Comparison of ENCODE assay signal across 8 cellular contexts in the genomic region with DNA sequence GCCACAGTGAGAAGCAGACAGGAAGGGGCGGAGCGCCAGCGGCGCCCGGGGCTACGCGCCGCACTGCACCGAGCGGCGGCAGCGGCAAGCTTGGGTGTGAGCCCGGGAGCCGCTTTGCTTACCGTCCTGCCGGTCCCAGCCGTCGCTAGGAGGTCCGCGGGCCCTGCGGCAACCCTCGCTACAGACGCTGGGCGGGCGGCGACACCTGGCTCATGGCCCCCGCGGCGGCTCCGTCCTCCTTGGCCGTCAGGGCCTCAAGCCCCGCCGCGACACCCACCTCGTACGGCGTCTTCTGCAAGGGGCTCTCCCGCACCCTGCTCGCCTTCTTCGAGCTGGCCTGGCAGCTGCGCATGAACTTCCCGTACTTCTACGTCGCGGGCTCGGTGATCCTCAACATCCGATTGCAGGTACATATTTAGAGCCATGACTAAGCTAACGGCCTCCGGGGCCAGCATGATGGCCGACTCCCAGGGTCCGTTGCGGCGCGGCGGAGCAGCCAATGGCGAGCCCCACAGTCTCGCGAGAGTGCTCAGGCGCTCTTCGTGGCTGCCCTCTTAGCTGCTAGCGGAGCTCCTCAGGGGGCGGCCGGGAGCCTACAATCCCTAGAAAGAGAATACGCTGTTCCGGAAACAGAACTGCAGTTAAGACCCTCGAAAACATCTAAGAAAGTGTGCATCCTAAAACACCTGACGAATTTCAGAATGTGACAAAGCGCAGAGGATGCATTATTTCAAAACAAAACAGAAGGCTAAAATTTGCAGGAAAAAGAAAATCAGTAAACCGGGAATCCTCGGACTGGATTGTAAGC. TPM values are rescaled to one million over a fixed set of nuclear protein-coding genes. Genes with fewer than 3 reads are reported as not detected.
DNase-seq lines count a peak whose midpoint lies in the region; ATAC-seq and TF ChIP-seq lines count a peak whose summit lies in the region.

SMIM10L1 (plus strand) TSS at position 50 of the 808 bp plus-strand sequence; CDS start at position 213, 163 bp downstream.

- no CpG with 5 or more reads among the region's 70 CpGs for WGBS in H9 (ENCODE audit: extremely low coverage, insufficient read length, low lambda C conversion rate)

- H3K36me3 Mint-ChIP-seq in H9 (ENCODE audit: insufficient read depth in 1 of 3, low read depth in 3 of 3) (peaks cover 10 to 29% (median 25%) of the 10 kb centered on the region in 3 experiments; a peak in 6 of 7 replicates), natural killer cell (no peaks in the 10 kb centered on the region)

- H3K14ac ChIP-seq in H9 (ENCODE audit: insufficient read depth, low read length): peak within 1 kb of the TSS; percentile 100

- peak within 1 kb of the TSS; percentile 59 for H3K56ac ChIP-seq in H9 (ENCODE audit: insufficient read length, low read depth, low read length)

- peak within 1 kb of the TSS; percentile 84 for H3K27ac ChIP-seq in H9 (ENCODE audit: insufficient read length, low read depth, low read length)

- H4K8ac ChIP-seq in H9 (replicated peaks; ENCODE audit: insufficient read length, low read depth, low read length): peak within 1 kb of the TSS; percentile 90

- peak within 1 kb of the TSS; percentile 72 for H2AFZ ChIP-seq in H9 (ENCODE audit: low read length)

- H3K9me3 ChIP-seq in ES-I3 (ENCODE audit: control insufficient read depth, insufficient read depth, low read length) (no peaks in the 10 kb centered on the region), H9 (ENCODE audit: control insufficient read depth, low read depth, low read length) (no peaks in the 10 kb centered on the region)

- no peak within 1 kb of the TSS for H3T11ph ChIP-seq in H9 (ENCODE audit: low read length)

- H3K18ac ChIP-seq in H9 (ENCODE audit: insufficient read length, low read depth, low read length): peak within 1 kb of the TSS; percentile 100

- H3K4me3 ChIP-seq in fibroblast of pulmonary artery (replicated peaks; ENCODE audit: low read depth, low read length): peak within 1 kb of the TSS; percentile 93

- peaks cover 5% of the 10 kb centered on the region for H3K79me1 ChIP-seq in H9 (ENCODE audit: insufficient read depth, low read depth, low read length, poor library complexity, severe bottlenecking)

- H3K4me1 Mint-ChIP-seq in H9 (peaks cover 34 to 39% of the 10 kb centered on the region in 2 experiments), natural killer cell (peaks cover 68 to 72% of the 10 kb centered on the region in 2 donors)

- no peak within 1 kb of the TSS for H4K91ac ChIP-seq in H9 (ENCODE audit: insufficient read length, low read depth, low read length)

- H3K36me3 ChIP-seq in ES-I3 (ENCODE audit: insufficient read depth, low read length): 0 out of 2 replicates have a peak, but pooled peaks cover 4% of the 10 kb centered on the region

- H2BK5ac ChIP-seq in H9 (ENCODE audit: insufficient read length, low read length): peak within 1 kb of the TSS; percentile 91

- H2BK12ac ChIP-seq in H9 (ENCODE audit: insufficient read length, low read depth, low read length): peak within 1 kb of the TSS; percentile 42

- H3K4me2 ChIP-seq in H9 (ENCODE audit: insufficient read depth, insufficient read length, low read length): peak within 1 kb of the TSS; percentile 89

- H2AK5ac ChIP-seq in H9 (ENCODE audit: insufficient read length, low read length): no peak within 1 kb of the TSS

- peaks cover 20% of the 10 kb centered on the region; the same call in 1 of the 2 replicates for H3K79me2 ChIP-seq in H9 (ENCODE audit: insufficient read depth, low read length)

- intact Hi-C loops in natural killer cell (cut with micrococcal nuclease): loop anchor here (2.0 to 10.0 kb wide), 2 partner anchors 189 to 557 kb away; partner anchors contain the start of gene MAGOHB

- H3K27me3 Mint-ChIP-seq in H9 (ENCODE audit: low read depth) (no peaks in the 10 kb centered on the region), natural killer cell (ENCODE audit: low read depth in 2 of 2) (no peaks in the 10 kb centered on the region)

- H3K9me3 Mint-ChIP-seq in H9 (no peaks in the 10 kb centered on the region), natural killer cell (no peaks in the 10 kb centered on the region)

- H4K5ac ChIP-seq in H9 (ENCODE audit: insufficient read length, low read depth, low read length): peak within 1 kb of the TSS; percentile 97

- H3K4me3 Mint-ChIP-seq in H9 (peak within 1 kb of the TSS; percentile 96 to 98), natural killer cell (peak within 1 kb of the TSS; percentile 100)

- H3K27ac Mint-ChIP-seq in H9 (peak within 1 kb of the TSS; percentile 99 to 100 (median 99)), natural killer cell (peak within 1 kb of the TSS; percentile 99 to 100)

- H2BK120ac ChIP-seq in H9 (ENCODE audit: low read depth, low read length, poor library complexity, severe bottlenecking): peak within 1 kb of the TSS; percentile 52

- peak; percentile 93 to 96 (median 94) for ATAC-seq in natural killer cell

- H3K23ac ChIP-seq in H9 (ENCODE audit: insufficient read length, low read depth, low read length): no peak within 1 kb of the TSS

- peak; percentile 97 for DNase-seq in H9
- peak; percentile 95 for DNase-seq in M059J (ENCODE audit: low read depth)
- DNase-seq in activated effector memory CD4-positive, alpha-beta T cell treated with Interleukin-2 at 50 U/mL for 16 hours: peak; percentile 80
- peak; percentile 96 for DNase-seq in fibroblast of pulmonary artery (ENCODE audit: low read depth)
- DNase-seq in natural killer cell: peak; percentile 86
- DNase-seq in stimulated activated naive CD4-positive, alpha-beta T cell (lab: John Stamatoyannopoulos, UW): peak; percentile 74 to 92 (median 80)

- no peaks in the 10 kb centered on the region for H3K23me2 ChIP-seq in H9 (ENCODE audit: insufficient read length, low read depth, low read length, poor library complexity, severe bottlenecking)

- no peaks in the 10 kb centered on the region for H3K27me3 ChIP-seq in H9 (ENCODE audit: insufficient read depth, low read length)

- H4K20me1 ChIP-seq in H9 (ENCODE audit: control insufficient read depth, insufficient read depth, insufficient read length): no peaks in the 10 kb centered on the region

- peaks cover 17% of the 10 kb centered on the region for H3K4me1 ChIP-seq in ES-I3 (ENCODE audit: insufficient read depth, low read length)
- H3K4me1 ChIP-seq in H9 (ENCODE audit: insufficient read depth, low read length): peaks cover 2% of the 10 kb centered on the region; the same call in 1 of the 2 replicates

- peak within 1 kb of the TSS; percentile 99 for H3K9ac ChIP-seq in ES-I3 (ENCODE audit: low read depth, low read length)
- H3K9ac ChIP-seq in H9 (ENCODE audit: extremely low read depth, insufficient read length, low read length): peak within 1 kb of the TSS; percentile 100

- H3K4ac ChIP-seq in H9 (ENCODE audit: low read depth, low read length): peak within 1 kb of the TSS; percentile 39; the same call in 1 of the 2 replicates

- no peak within 1 kb of the TSS; the same call in 1 of the 2 replicates for H2BK15ac ChIP-seq in H9 (ENCODE audit: low read depth, low read length)

- H2BK20ac ChIP-seq in H9 (ENCODE audit: low read depth, low read length, poor library complexity, severe bottlenecking): no peak within 1 kb of the TSS

- TF ChIP-seq POLR2A in Raji (IDR thresholded peaks at IDR 0.05; ENCODE audit: insufficient read depth, low read depth, low read length): peak; percentile 86

- no peak for TF ChIP-seq CTCF in H9 (conservative IDR thresholded peaks at IDR 0.05)
- TF ChIP-seq CTCF in fibroblast of pulmonary artery (IDR thresholded peaks at IDR 0.05; ENCODE audit: low read length, missing control alignments): peak; percentile 5
- no peak for TF ChIP-seq CTCF in natural killer cell (IDR thresholded peaks at IDR 0.05)

RNA-seq across cellular contexts. Expression of gene SMIM10L1, which starts in this region (rescaled TPM):
- total RNA-seq in H9 (2021) (12.2 and 12.7 TPM in 2 replicates), natural killer cell (10 to 100 TPM in 1 of 3 donors, 1 to 10 TPM in 2; 8.6 to 10.7 (median 9.9) TPM)
- total RNA-seq in M059J (2014; rRNA removed; shearing (Covaris generic)): 8.1 and 10.7 TPM in 2 replicates

Comparison
In these comparisons a context has a peak if more than half of its experiments do, and no peak if none do; other contexts are left out.
1. Peak in every context shown above with its lines: DNase-seq, ATAC-seq, H3K4me3 ChIP-seq and H3K27ac ChIP-seq.